Comparison of ENCODE assay signal across 8 cellular contexts in genomic region chr1:155140630-155140953, GRCh38. TPM values are rescaled to one million over a fixed set of nuclear protein-coding genes. Genes with fewer than 3 reads are reported as not detected.
DNase-seq lines count a peak whose midpoint lies in the region; ATAC-seq and TF ChIP-seq lines count a peak whose summit lies in the region.

No MANE protein-coding gene starts in this region.

- DNase-seq in mammary epithelial cell (no peak), NCI-H2081 treated with DMSO at 0.1 percent for 48 hours (lab: John Stamatoyannopoulos, UW) (no peak), DMS153 (lab: John Stamatoyannopoulos, UW) (no peak), SKM-1 treated with dmso at 0.1 percent for 144 hours (lab: John Stamatoyannopoulos, UW; ENCODE audit: unreplicated experiment) (no peak)

- 1% methylated on average over 9 of the region's 11 CpGs for WGBS in mammary epithelial cell (ENCODE audit: low coverage, missing lambda C conversion rate)

- H2AFZ ChIP-seq in mammary epithelial cell (ENCODE audit: low read depth, low read length) = peak overlapping the region; percentile 98

- no peak for TF ChIP-seq CTCF in 22Rv1 (IDR thresholded peaks at IDR 0.05)
- no peak for TF ChIP-seq CTCF in mammary epithelial cell (conservative IDR thresholded peaks at IDR 0.05 in 1 of 2, IDR thresholded peaks at IDR 0.05 in 1 of 2; ENCODE audit: extremely low read depth in 1 of 2, insufficient read depth in 1 of 2, low read depth in 1 of 2, low read length in 2 of 2)

- dilution Hi-C loops in mammary epithelial cell (cut with HindIII; ENCODE audit: low sequenced_read_pairs) = no loop called here

- H3K9me3 ChIP-seq in HUES6 (ENCODE audit: control insufficient read depth, insufficient read depth, low read depth, low read length) (no peaks in the 10 kb centered on the region), mammary epithelial cell (replicated peaks; ENCODE audit: insufficient read depth, low read length) (no peaks in the 10 kb centered on the region), mucosa of rectum (ENCODE audit: control insufficient read depth in 2 of 2, low read length in 2 of 2) (no peaks in the 10 kb centered on the region)

- BruUV-seq in mammary epithelial cell (replicated peaks; lab: Mats Ljungman, UMichigan) = no TSS peak

- peaks cover 5% of the 10 kb centered on the region; the same call in 1 of the 2 replicates for H3K4me1 ChIP-seq in HUES6 (ENCODE audit: control insufficient read depth, insufficient read depth, low read length)
- peaks cover 12% of the 10 kb centered on the region for H3K4me1 ChIP-seq in mammary epithelial cell (ENCODE audit: insufficient read depth, low read length)
- peaks cover 16 to 32% of the 10 kb centered on the region in 2 donors for H3K4me1 ChIP-seq in mucosa of rectum (ENCODE audit: control insufficient read depth in 2 of 2, insufficient read depth in 2 of 2, low read length in 2 of 2)

- in situ Hi-C loops in mammary epithelial cell (cut with MboI; ENCODE audit: low sequenced_read_pairs in 2 of 2) = no loop called here

- 0 out of 2 replicates have a peak, but pooled peaks cover 2% of the 10 kb centered on the region for H3K27me3 ChIP-seq in HUES6 (ENCODE audit: control insufficient read depth, insufficient read depth, low read length)
- no peaks in the 10 kb centered on the region for H3K27me3 ChIP-seq in mammary epithelial cell (ENCODE audit: insufficient read depth, low read length)
- H3K27me3 ChIP-seq in mucosa of rectum (ENCODE audit: control insufficient read depth in 2 of 2, insufficient read depth in 2 of 2, low read length in 2 of 2) = no peaks in the 10 kb centered on the region

- H4K20me1 ChIP-seq in mammary epithelial cell (ENCODE audit: insufficient read depth, low read length) = no peaks in the 10 kb centered on the region

- H3K4me3 ChIP-seq in HUES6 (ENCODE audit: low read depth, low read length) = peak overlapping the region; percentile 100
- peak overlapping the region; percentile 88 to 98 (median 93) for H3K4me3 ChIP-seq in mammary epithelial cell (replicated peaks in 1 of 3; ENCODE audit: insufficient read depth in 1 of 3, low read depth in 2 of 3, low read length in 3 of 3)
- peak overlapping the region; percentile 99 for H3K4me3 ChIP-seq in mucosa of rectum (ENCODE audit: low read length in 2 of 2)

- H3K9ac ChIP-seq in HUES6 (ENCODE audit: low read length) = peak overlapping the region; percentile 87
- peak overlapping the region; percentile 96 for H3K9ac ChIP-seq in mammary epithelial cell (ENCODE audit: insufficient read depth, low read length)
- H3K9ac ChIP-seq in mucosa of rectum (ENCODE audit: low read depth in 1 of 2, low read length in 2 of 2) = peak overlapping the region in 1 of 2 donors; percentile 99

- H3K4me2 ChIP-seq in mammary epithelial cell (ENCODE audit: insufficient read depth, low read depth, low read length) = peak overlapping the region; percentile 98

- no peaks in the 10 kb centered on the region for H3K36me3 ChIP-seq in HUES6 (ENCODE audit: control insufficient read depth, insufficient read depth, low read length)
- peaks cover 3% of the 10 kb centered on the region for H3K36me3 ChIP-seq in mammary epithelial cell (ENCODE audit: insufficient read depth, low read length)
- H3K36me3 ChIP-seq in mucosa of rectum (ENCODE audit: control insufficient read depth in 2 of 2, insufficient read depth in 2 of 2, low read length in 2 of 2) = peaks cover 0 to 3% of the 10 kb centered on the region in 2 donors

- CTCF ChIA-PET in mammary epithelial cell (lab: Charles Lee; ENCODE audit: low non-redundant PET) = no interaction called here

- ATAC-seq in HG02798 (IDR thresholded peaks at IDR 0.05; ENCODE audit: poor library complexity, unreplicated experiment) = no peak

- intact Hi-C loops in mammary epithelial cell (cut with micrococcal nuclease) = loop anchor here (1.0 kb wide), 1 partner anchor 46 kb away; no protein-coding TSS in a partner anchor

- H3K27ac ChIP-seq in 22Rv1 = peak overlapping the region; percentile 99
- no peak overlapping the region for H3K27ac ChIP-seq in HUES6 (ENCODE audit: low read depth, low read length)
- H3K27ac ChIP-seq in mammary epithelial cell (ENCODE audit: insufficient read depth, low read depth, low read length) = no peak overlapping the region
- peak overlapping the region in 1 of 2 donors; percentile 92 for H3K27ac ChIP-seq in mucosa of rectum (ENCODE audit: low read depth in 2 of 2, low read length in 2 of 2)

- peaks cover 34% of the 10 kb centered on the region for H3K79me2 ChIP-seq in mammary epithelial cell (ENCODE audit: insufficient read depth, low read length)

RNA-seq across cellular contexts. Expression of gene DPM3, which starts 0.3 kb away (rescaled TPM):
- total RNA-seq in mammary epithelial cell = 10 to 100 TPM; 27.2 to 67.9 TPM
- polyA plus RNA-seq in mammary epithelial cell = 76.4 TPM
- 1.8 TPM for polyA minus RNA-seq in mammary epithelial cell

RNA-seq across cellular contexts. Expression of gene SLC50A1, which starts 4.9 kb away (rescaled TPM):
- total RNA-seq in mammary epithelial cell = 10 to 100 TPM; 31.3 to 40.2 TPM
- polyA plus RNA-seq in mammary epithelial cell = 54.8 TPM
- 47.1 TPM for polyA minus RNA-seq in mammary epithelial cell

RNA-seq across cellular contexts. Expression of gene EFNA1, which starts 12.9 kb away (rescaled TPM):
- total RNA-seq in mammary epithelial cell = 10 to 100 TPM; 21.5 to 54.0 TPM
- 28.8 TPM for polyA plus RNA-seq in mammary epithelial cell
- polyA minus RNA-seq in mammary epithelial cell = 13.7 TPM

RNA-seq across cellular contexts. Expression of gene KRTCAP2, which starts 32.5 kb away (rescaled TPM):
- total RNA-seq in mammary epithelial cell = 100 to 1,000 TPM in 1 of 2 donors, 10 to 100 TPM in 1; 62.7 to 177 TPM
- 188 TPM for polyA plus RNA-seq in mammary epithelial cell
- polyA minus RNA-seq in mammary epithelial cell = 164 TPM

RNA-seq across cellular contexts. Expression of gene TRIM46, which starts 33.1 kb away (rescaled TPM):
- total RNA-seq in mammary epithelial cell = 1 to 10 TPM; 5.0 to 5.2 TPM
- 2.0 TPM for polyA plus RNA-seq in mammary epithelial cell
- polyA minus RNA-seq in mammary epithelial cell = 0.67 TPM
